ENCODE assay signal across 1 cellular context in the genomic region with DNA sequence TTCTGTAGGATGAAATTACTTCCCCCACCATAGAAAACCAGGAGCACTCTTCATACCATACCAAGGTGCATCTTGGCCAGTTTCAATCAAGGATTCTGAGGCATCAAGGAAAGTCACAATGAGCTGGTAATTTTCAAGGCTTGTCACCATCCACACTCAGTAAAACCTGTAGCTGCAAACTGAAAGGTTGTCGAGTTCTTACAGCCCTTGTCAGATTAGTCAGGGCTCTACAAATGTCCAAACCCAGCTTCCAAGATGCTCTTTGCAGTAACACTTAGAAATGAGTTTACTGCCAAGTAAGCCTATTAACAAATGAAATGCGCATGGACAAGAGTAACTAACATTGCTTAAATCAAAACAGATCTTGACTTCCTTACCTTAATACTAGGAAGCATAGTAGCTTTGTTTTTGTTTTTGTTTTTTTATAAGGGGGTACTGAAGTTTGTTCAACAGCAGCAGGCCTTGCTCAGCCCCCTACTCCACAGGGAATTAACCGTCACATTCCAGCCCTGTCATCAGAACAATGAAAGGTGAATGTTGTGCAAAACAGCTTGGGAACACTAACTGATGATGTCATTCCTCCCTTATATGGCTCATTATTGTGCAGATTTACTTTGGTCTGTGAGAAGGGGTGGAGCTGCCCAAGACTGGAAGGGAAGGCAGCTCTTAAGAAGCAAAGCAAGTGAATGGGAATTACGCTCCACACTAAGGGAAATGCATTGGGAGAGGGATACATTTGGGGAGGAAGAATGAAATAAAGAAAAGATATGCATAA.
A peak's percentile ranks its signal among the peaks of the same experiment; 100 is the strongest.
TF ChIP-seq lines count a peak whose summit lies in the region.

No MANE protein-coding gene starts in this region.

TF ChIP-seq in IMR-90, 13 proteins besides CTCF, POLR2A, EP300 and RAD21:
- TF ChIP-seq CEBPB (IDR thresholded peaks at IDR 0.05; ENCODE audit: low read depth, low read length): peak; percentile 65; the same call in 1 of the 2 replicates
- TF ChIP-seq, protein P1, sequence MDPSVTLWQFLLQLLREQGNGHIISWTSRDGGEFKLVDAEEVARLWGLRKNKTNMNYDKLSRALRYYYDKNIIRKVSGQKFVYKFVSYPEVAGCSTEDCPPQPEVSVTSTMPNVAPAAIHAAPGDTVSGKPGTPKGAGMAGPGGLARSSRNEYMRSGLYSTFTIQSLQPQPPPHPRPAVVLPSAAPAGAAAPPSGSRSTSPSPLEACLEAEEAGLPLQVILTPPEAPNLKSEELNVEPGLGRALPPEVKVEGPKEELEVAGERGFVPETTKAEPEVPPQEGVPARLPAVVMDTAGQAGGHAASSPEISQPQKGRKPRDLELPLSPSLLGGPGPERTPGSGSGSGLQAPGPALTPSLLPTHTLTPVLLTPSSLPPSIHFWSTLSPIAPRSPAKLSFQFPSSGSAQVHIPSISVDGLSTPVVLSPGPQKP (IDR thresholded peaks at IDR 0.05; ENCODE audit: borderline replicate concordance, low read depth, low read length): no peak
